Comparison of ENCODE assay signal across 9 cellular contexts in genomic region chr17:64129765-64130558, GRCh38. TPM values are rescaled to one million over a fixed set of nuclear protein-coding genes. Genes with fewer than 3 reads are reported as not detected.
A peak's percentile ranks its signal among the peaks of the same experiment; 100 is the strongest.
DNase-seq lines count a peak whose midpoint lies in the region; ATAC-seq, FAIRE-seq and TF ChIP-seq lines count a peak whose summit lies in the region.
"Had no signal": no experiment of that assay in that cellular context is flagged by ENCODE, and none has a peak within 500 bp of the region (broad histone marks: within the 10 kb centered on the region; RNA-seq: fewer than 3 reads in every experiment).

Gene ERN1, minus strand, starts transcription at chr17:64130144. Its CDS starts 115 bp downstream, at chr17:64130029.

- no peaks in the 10 kb centered on the region for H3K27me3 ChIP-seq in BJ (ENCODE audit: control insufficient read depth, insufficient read depth, low read length)

- POLR2A ChIA-PET in BJ (lab: Charles Lee) = interaction anchor here (2.1 kb wide), 1 partner anchor 16 kb away, joined by 7 read pairs; no protein-coding TSS in a partner anchor

- CTCF ChIA-PET in BJ (lab: Yijun Ruan, JAX) = interaction anchor here (0.9 to 17.2 kb wide), 7 partner anchors 15 to 251 kb away, joined by 3 to 388 read pairs (median 16); partner anchors contain the start of genes CSHL1 and GH1

- no peak for TF ChIP-seq CTCF in BJ (IDR thresholded peaks at IDR 0.05; ENCODE audit: insufficient read depth, low read depth, low read length)

- FAIRE-seq in GM19239 (lab: Jason Lieb, UNC) = peak; percentile 83
- FAIRE-seq: endometrium had no signal

- peak within 1 kb of the TSS; percentile 69 for H3K4me3 ChIP-seq in BJ (ENCODE audit: low read depth, low read length)

- DNase-seq in BJ (ENCODE audit: low read depth) = no peak
- peak; percentile 79 for DNase-seq in GM19239 (ENCODE audit: insufficient read length, low spot score)
- DNase-seq in NCI-H748 (lab: John Stamatoyannopoulos, UW; ENCODE audit: unreplicated experiment) = peak; percentile 91
- DNase-seq in activated CD4-positive, alpha-beta T cell treated with anti-CD3 and anti-CD28 coated beads, Interleukin-2, amount 50 U/mL, for 1 hour = peak; percentile 92
- peak; percentile 55 for DNase-seq in cortex of kidney (lab: John Stamatoyannopoulos, UW)
- peak; percentile 96 for DNase-seq in left lobe of liver (ENCODE audit: low spot score)
- DNase-seq in stimulated activated CD4-positive, alpha-beta T cell treated with anti-CD3 and anti-CD28 coated beads, Interleukin-2, amount 100 ng/mL, for 24 hours = peak; percentile 88 to 90

- ATAC-seq in HG03439 (IDR thresholded peaks at IDR 0.05; ENCODE audit: unreplicated experiment) (peak; percentile 60), left lobe of liver (peak; percentile 87)

- H3K36me3 ChIP-seq in BJ (ENCODE audit: control insufficient read depth, insufficient read depth, low read length) = no peaks in the 10 kb centered on the region

RNA-seq across cellular contexts. Expression of gene ERN1, which starts in this region (rescaled TPM):
- polyA plus RNA-seq in BJ (2011; rRNA removed) = 8.5 and 8.6 TPM in 2 replicates
- polyA minus RNA-seq in BJ (2011; rRNA and poly(A)+ RNA removed) = 10.5 and 14.9 TPM in 2 replicates
- total RNA-seq in left lobe of liver = 30.9 TPM
